Comparison of ENCODE assay signal across 1 cellular context in the genomic region with DNA sequence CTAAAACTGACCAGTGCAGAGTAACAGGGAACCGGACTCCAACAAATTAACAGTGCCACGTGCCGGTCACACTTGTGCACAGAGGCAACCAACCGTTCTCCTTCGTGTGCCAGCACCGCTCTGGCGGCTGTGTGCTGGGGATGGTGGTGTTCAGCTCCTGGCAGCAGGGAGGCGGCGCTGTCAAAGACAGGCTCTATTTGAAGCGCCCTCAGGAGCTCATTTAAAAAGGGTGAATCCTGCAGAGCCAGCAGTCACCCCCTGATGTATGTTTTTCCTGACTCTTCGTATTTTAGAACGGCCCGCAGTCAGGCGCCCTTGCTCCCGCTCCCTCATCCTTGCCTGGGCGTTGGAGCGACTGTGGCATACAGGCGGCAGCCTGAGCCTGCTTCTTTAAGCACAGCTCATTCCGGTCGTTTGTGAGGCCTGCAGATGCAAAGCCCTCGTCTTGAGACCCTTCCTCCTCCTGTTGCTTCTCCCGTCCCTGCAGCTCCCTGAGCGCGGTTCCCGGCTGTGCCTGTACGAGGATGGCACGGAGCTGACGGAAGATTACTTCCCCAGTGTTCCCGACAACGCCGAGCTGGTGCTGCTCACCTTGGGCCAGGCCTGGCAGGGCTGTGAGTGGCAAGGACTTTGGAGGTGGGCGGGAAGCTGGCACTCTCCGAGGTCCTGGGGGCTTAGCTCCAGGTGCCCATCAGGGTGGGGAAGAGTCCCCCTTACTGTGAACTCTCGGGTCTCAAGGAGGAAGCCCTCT.
TF ChIP-seq lines count a peak whose summit lies in the region.

No MANE protein-coding gene starts in this region.

TF ChIP-seq in SK-N-SH treated with all-trans-retinoic acid at 6 μM for 48 hours, 23 proteins besides CTCF, POLR2A, EP300 and RAD21 (continued from another document):
- TF ChIP-seq, protein P1, sequence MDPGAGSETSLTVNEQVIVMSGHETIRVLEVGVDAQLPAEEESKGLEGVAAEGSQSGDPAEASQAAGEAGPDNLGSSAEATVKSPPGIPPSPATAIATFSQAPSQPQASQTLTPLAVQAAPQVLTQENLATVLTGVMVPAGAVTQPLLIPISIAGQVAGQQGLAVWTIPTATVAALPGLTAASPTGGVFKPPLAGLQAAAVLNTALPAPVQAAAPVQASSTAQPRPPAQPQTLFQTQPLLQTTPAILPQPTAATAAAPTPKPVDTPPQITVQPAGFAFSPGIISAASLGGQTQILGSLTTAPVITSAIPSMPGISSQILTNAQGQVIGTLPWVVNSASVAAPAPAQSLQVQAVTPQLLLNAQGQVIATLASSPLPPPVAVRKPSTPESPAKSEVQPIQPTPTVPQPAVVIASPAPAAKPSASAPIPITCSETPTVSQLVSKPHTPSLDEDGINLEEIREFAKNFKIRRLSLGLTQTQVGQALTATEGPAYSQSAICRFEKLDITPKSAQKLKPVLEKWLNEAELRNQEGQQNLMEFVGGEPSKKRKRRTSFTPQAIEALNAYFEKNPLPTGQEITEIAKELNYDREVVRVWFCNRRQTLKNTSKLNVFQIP (CRISPR knock-in tag; IDR thresholded peaks at IDR 0.05; ENCODE audit: borderline replicate concordance, low read depth) = no peak
- no peak for TF ChIP-seq TOX (CRISPR knock-in tag; IDR thresholded peaks at IDR 0.05; ENCODE audit: borderline replicate concordance)
- TF ChIP-seq BACH2 (CRISPR knock-in tag; IDR thresholded peaks at IDR 0.05; ENCODE audit: borderline replicate concordance) = no peak
- TF ChIP-seq, protein P2, sequence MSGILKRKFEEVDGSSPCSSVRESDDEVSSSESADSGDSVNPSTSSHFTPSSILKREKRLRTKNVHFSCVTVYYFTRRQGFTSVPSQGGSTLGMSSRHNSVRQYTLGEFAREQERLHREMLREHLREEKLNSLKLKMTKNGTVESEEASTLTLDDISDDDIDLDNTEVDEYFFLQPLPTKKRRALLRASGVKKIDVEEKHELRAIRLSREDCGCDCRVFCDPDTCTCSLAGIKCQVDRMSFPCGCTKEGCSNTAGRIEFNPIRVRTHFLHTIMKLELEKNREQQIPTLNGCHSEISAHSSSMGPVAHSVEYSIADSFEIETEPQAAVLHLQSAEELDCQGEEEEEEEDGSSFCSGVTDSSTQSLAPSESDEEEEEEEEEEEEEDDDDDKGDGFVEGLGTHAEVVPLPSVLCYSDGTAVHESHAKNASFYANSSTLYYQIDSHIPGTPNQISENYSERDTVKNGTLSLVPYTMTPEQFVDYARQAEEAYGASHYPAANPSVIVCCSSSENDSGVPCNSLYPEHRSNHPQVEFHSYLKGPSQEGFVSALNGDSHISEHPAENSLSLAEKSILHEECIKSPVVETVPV (CRISPR knock-in tag; IDR thresholded peaks at IDR 0.05) = no peak
- TF ChIP-seq ZNF8 (CRISPR knock-in tag; IDR thresholded peaks at IDR 0.05) = no peak
- no peak for TF ChIP-seq PPARA (CRISPR knock-in tag; IDR thresholded peaks at IDR 0.05; ENCODE audit: borderline replicate concordance)
- TF ChIP-seq GLIS3 (CRISPR knock-in tag; IDR thresholded peaks at IDR 0.05) = no peak
TF ChIP-seq in SK-N-SH treated with all-trans-retinoic acid at 6 μM for 48 hours: peak in this region for 0.
